8 cellular contexts compared by ENCODE assay signal in the genomic region with DNA sequence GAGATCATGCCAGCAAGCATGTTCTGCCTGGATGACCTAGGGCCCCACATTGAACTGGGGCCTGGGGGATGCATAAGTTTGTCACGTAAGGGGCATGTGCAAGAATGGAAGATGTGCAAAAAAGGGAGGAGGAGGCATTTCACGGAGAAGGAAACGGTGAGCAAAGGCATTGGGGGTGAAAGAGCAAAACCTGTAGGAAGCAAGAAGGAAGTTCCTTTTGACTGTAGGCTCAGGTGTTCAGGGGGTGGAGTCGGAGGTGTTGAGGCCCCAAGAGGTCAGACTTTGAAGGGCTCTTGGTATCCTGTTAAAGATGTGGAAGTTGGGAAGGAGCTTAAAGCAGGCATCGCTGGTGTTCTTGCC. TPM values are rescaled to one million over a fixed set of nuclear protein-coding genes. Genes with fewer than 3 reads are reported as not detected.
A peak's percentile ranks its signal among the peaks of the same experiment; 100 is the strongest.
DNase-seq lines count a peak whose midpoint lies in the region; ATAC-seq, FAIRE-seq and TF ChIP-seq lines count a peak whose summit lies in the region.

No MANE protein-coding gene starts in this region.

- no peak overlapping the region for H3K23ac ChIP-seq in mesendoderm (ENCODE audit: low read length)

- in situ Hi-C loops in K562 (cut with MboI) = no loop called here

- FAIRE-seq in GM19239 (lab: Jason Lieb, UNC) = peak; percentile 39
- FAIRE-seq in K562 (lab: Jason Lieb, UNC) = peak; percentile 56

- peak; percentile 5 for ATAC-seq in HG03342 (IDR thresholded peaks at IDR 0.05; ENCODE audit: unreplicated experiment)
- ATAC-seq in K562 = no peak
- ATAC-seq in GM18867 (IDR thresholded peaks at IDR 0.05; ENCODE audit: unreplicated experiment) = no peak

- H3K79me1 ChIP-seq in mesendoderm (ENCODE audit: low read length) = peaks cover 13% of the 10 kb centered on the region

- H2BK5ac ChIP-seq in mesendoderm (ENCODE audit: low read length) = no peak overlapping the region

- H3K4me3 ChIP-seq in K562 = peak overlapping the region; percentile 63
- peak overlapping the region; percentile 59 for H3K4me3 ChIP-seq in mesendoderm (ENCODE audit: low read length)

- H2BK15ac ChIP-seq in mesendoderm (replicated peaks; ENCODE audit: low read depth) = no peak overlapping the region

- H2AFZ ChIP-seq in K562 (ENCODE audit: low read depth, low read length) = peak overlapping the region; percentile 94

- no peak overlapping the region for H3K4ac ChIP-seq in mesendoderm (ENCODE audit: low read depth, low read length)

- H3K9me3 ChIP-seq in K562 (replicated peaks; ENCODE audit: control insufficient read depth, insufficient read depth, low read depth, low read length) = no peaks in the 10 kb centered on the region

- POLR2A ChIA-PET in K562 (lab: Yijun Ruan, JAX) = interaction anchor here (0.7 to 1.5 kb wide), 4 partner anchors 14 to 57 kb away, joined by 3 to 6 read pairs (median 4); no protein-coding TSS in a partner anchor

- TF ChIP-seq RAD21 in K562 (CRISPR knock-in tag; conservative IDR thresholded peaks at IDR 0.05 in 1 of 2, IDR thresholded peaks at IDR 0.05 in 1 of 2) = no peak

- H3K79me2 ChIP-seq in K562 (ENCODE audit: control insufficient read depth, insufficient read depth, low read length) (peaks cover 18% of the 10 kb centered on the region), mesendoderm (ENCODE audit: control insufficient read depth, insufficient read depth, low read length) (no peaks in the 10 kb centered on the region)

- no peak overlapping the region for H2AK5ac ChIP-seq in mesendoderm (ENCODE audit: low read length)

- no peak for TF ChIP-seq EP300 in K562 (IDR thresholded peaks at IDR 0.05; ENCODE audit: low read length)

- no TSS peak for BruUV-seq in K562 (replicated peaks; lab: Mats Ljungman, UMichigan)

- H3K27me3 ChIP-seq in K562 (ENCODE audit: control insufficient read depth in 2 of 2, insufficient read depth in 2 of 2, low read length in 2 of 2) = no peaks in the 10 kb centered on the region
- no peaks in the 10 kb centered on the region for H3K27me3 ChIP-seq in mesendoderm (ENCODE audit: insufficient read depth, low read length, poor library complexity)

- no peak for TF ChIP-seq CTCF in K562 (IDR thresholded peaks at IDR 0.05 in 2 of 3, conservative IDR thresholded peaks at IDR 0.05 in 1 of 3; ENCODE audit: insufficient read depth in 2 of 3, low read depth in 1 of 3, low read length in 3 of 3)

- H2BK120ac ChIP-seq in mesendoderm (ENCODE audit: low read depth, low read length) = no peak overlapping the region

- no peaks in the 10 kb centered on the region for H3K9me1 ChIP-seq in K562 (ENCODE audit: control insufficient read depth, insufficient read depth, low read length)

- no peaks in the 10 kb centered on the region for H4K20me1 ChIP-seq in K562 (replicated peaks; ENCODE audit: control insufficient read depth, insufficient read depth, low read length)

- no peak overlapping the region for H3K18ac ChIP-seq in mesendoderm (ENCODE audit: low read length)

- H3K36me3 ChIP-seq in K562 (ENCODE audit: control insufficient read depth, insufficient read depth, low read length) = no peaks in the 10 kb centered on the region
- H3K36me3 ChIP-seq in mesendoderm (ENCODE audit: control insufficient read depth, insufficient read depth, low read length) = no peaks in the 10 kb centered on the region

- no peak for TF ChIP-seq POLR2A in K562 (conservative IDR thresholded peaks at IDR 0.05)

- DNase-seq in GM19239 (ENCODE audit: insufficient read length, low spot score) (no peak), K562 (ENCODE audit: extremely low read depth in 1 of 4, low spot score in 3 of 4) (peak in 1 of 4 experiments; percentile 16), mesendoderm (peak; percentile 50), amniotic stem cell (lab: John Stamatoyannopoulos, UW) (no peak), GM03348 (ENCODE audit: low spot score) (no peak)
- no peak for DNase-seq in activated CD8-positive, alpha-beta memory T cell treated with anti-CD3 and anti-CD28 coated beads, Interleukin-2, amount 50 U/mL, for 48 hours

- no peak overlapping the region for H4K8ac ChIP-seq in mesendoderm (ENCODE audit: low read depth, low read length)

- H4K5ac ChIP-seq in mesendoderm (ENCODE audit: low read length) = no peak overlapping the region

- CTCF ChIA-PET in K562 (lab: Yijun Ruan, JAX; ENCODE audit: low intra/inter-chr PET ratio) = no interaction called here

- H3K9ac ChIP-seq in K562 (ENCODE audit: insufficient read depth in 1 of 2, low read depth in 2 of 2, low read length in 2 of 2) (peak overlapping the region; percentile 72 to 95), mesendoderm (ENCODE audit: low read length) (peak overlapping the region; percentile 89)

- intact Hi-C loops in K562 (cut with micrococcal nuclease) = loop anchor here (2.0 kb wide), 1 partner anchor 19 kb away; no protein-coding TSS in a partner anchor

- H3K4me1 ChIP-seq in K562 (replicated peaks in 1 of 2; ENCODE audit: control insufficient read depth in 2 of 2, insufficient read depth in 2 of 2, low read length in 2 of 2) (peaks cover 15 to 23% of the 10 kb centered on the region in 2 experiments), mesendoderm (ENCODE audit: control insufficient read depth, low read depth, low read length) (peaks cover 7% of the 10 kb centered on the region)

- WGBS in K562 (ENCODE audit: insufficient coverage, low coverage, missing lambda C conversion rate) = 47% methylated on average over 5 of the region's 5 CpGs
- WGBS in mesendoderm (ENCODE audit: extremely low coverage, insufficient coverage, low lambda C conversion rate) = no CpG with 5 or more reads among the region's 5 CpGs

- H3K4me2 ChIP-seq in K562 (ENCODE audit: insufficient read depth, low read length) (peak overlapping the region; percentile 96), mesendoderm (ENCODE audit: low read length) (peak overlapping the region; percentile 96)

- H3K27ac ChIP-seq in K562 (ENCODE audit: extremely low read depth, low read depth, low read length) (peak overlapping the region; percentile 76), mesendoderm (ENCODE audit: low read depth, low read length) (peak overlapping the region; percentile 81)

- H3K56ac ChIP-seq in mesendoderm (ENCODE audit: low read length) = peak overlapping the region; percentile 96

TF ChIP-seq in K562, 482 proteins besides CTCF, POLR2A, EP300 and RAD21 (continues in another document):
- TF ChIP-seq ETV5 (CRISPR knock-in tag; IDR thresholded peaks at IDR 0.05; ENCODE audit: low read depth) = no peak
- no peak for TF ChIP-seq ZNF57 (CRISPR knock-in tag; IDR thresholded peaks at IDR 0.05)
- TF ChIP-seq MYC (IDR thresholded peaks at IDR 0.05; ENCODE audit: low read depth, low read length) = no peak
- TF ChIP-seq MYC (CRISPR knock-in tag; IDR thresholded peaks at IDR 0.05; ENCODE audit: borderline replicate concordance, low read depth) = no peak
- no peak for TF ChIP-seq ZBTB8A (IDR thresholded peaks at IDR 0.05; ENCODE audit: partially characterized antibody)
- TF ChIP-seq POLR2AphosphoS2 (IDR thresholded peaks at IDR 0.05; ENCODE audit: low read length) = no peak

RNA-seq across cellular contexts. Expression of a gene that starts 0.6 kb away (rescaled TPM):
- 31.3 and 49.9 TPM in 2 replicates for total RNA-seq in K562 (2011; cell fraction: chromatin; rRNA removed; ENCODE audit: low replicate concordance)
- 18.7 and 26.6 TPM in 2 replicates for total RNA-seq in K562 (2011; cell fraction: nucleolus; rRNA removed)
- 35.0 and 62.6 TPM in 2 replicates for total RNA-seq in K562 (2011; cell fraction: nucleoplasm; rRNA removed)
- total RNA-seq in K562 (2014; rRNA removed) (17.8 and 17.9 TPM in 2 replicates), K562 (2014; rRNA removed; fragmentation: Illumina TruSeq; extraction: Trizol) (19.3 and 20.0 TPM in 2 replicates), K562 (2015; rRNA removed; fragmentation: Illumina TruSeq; extraction: Trizol) (25.8 TPM in 2 replicates), K562 (2021) (16.6 and 18.4 TPM in 2 replicates)
- polyA plus RNA-seq in K562 (2011; rRNA removed) (17.3 and 21.0 TPM in 2 replicates), K562 (2014; fragmentation: Illumina TruSeq; extraction: Trizol) (16.9 and 18.9 TPM in 2 replicates), K562 (2014; fragmentation: Nextera tagmentation; extraction: Ambion mirVana) (1 to 10 TPM; 6.1 to 8.8 TPM), K562 (2014; rRNA removed) (10.1 and 14.9 TPM in 2 replicates)
- polyA plus RNA-seq in K562 (2011; cell fraction: cytosol; rRNA removed) = 5.9 and 9.0 TPM in 2 replicates
- polyA plus RNA-seq in K562 (2011; cell fraction: nucleus; rRNA removed) = 10.3 and 14.5 TPM in 2 replicates
- 14.0 and 25.8 TPM in 2 replicates for polyA plus RNA-seq in K562 (2012)
- polyA minus RNA-seq in K562 (2011; rRNA and poly(A)+ RNA removed) = 47.7 and 52.6 TPM in 2 replicates
- 10.3 and 19.3 TPM in 2 replicates for polyA minus RNA-seq in K562 (2011; cell fraction: cytosol; rRNA and poly(A)+ RNA removed)
- 16.0 and 24.0 TPM in 2 replicates for polyA minus RNA-seq in K562 (2011; cell fraction: nucleus; rRNA and poly(A)+ RNA removed)
- 16.2 TPM for polyA plus RNA-seq in mesendoderm (2013, experiment 1 of 2)
- 16.6 TPM for polyA plus RNA-seq in mesendoderm (2013, experiment 2 of 2)

RNA-seq across cellular contexts. Expression of a gene that starts 37.3 kb away (rescaled TPM):
- 1.3 and 1.8 TPM in 2 replicates for total RNA-seq in K562 (2011; cell fraction: chromatin; rRNA removed; ENCODE audit: low replicate concordance)
- 0.50 and 0.66 TPM in 2 replicates for total RNA-seq in K562 (2011; cell fraction: nucleolus; rRNA removed)
- 1.5 and 5.1 TPM in 2 replicates for total RNA-seq in K562 (2011; cell fraction: nucleoplasm; rRNA removed)
- total RNA-seq in K562 (2014; rRNA removed) (3.6 and 3.7 TPM in 2 replicates), K562 (2014; rRNA removed; fragmentation: Illumina TruSeq; extraction: Trizol) (6.4 and 7.4 TPM in 2 replicates), K562 (2015; rRNA removed; fragmentation: Illumina TruSeq; extraction: Trizol) (12.0 and 15.6 TPM in 2 replicates), K562 (2021) (3.7 and 4.8 TPM in 2 replicates)
- polyA plus RNA-seq in K562 (2011; rRNA removed) (0.38 and 4.8 TPM in 2 replicates), K562 (2014; fragmentation: Illumina TruSeq; extraction: Trizol) (5.5 and 6.9 TPM in 2 replicates), K562 (2014; fragmentation: Nextera tagmentation; extraction: Ambion mirVana) (10 to 100 TPM; 11.8 to 12.4 TPM), K562 (2014; rRNA removed) (5.0 and 5.9 TPM in 2 replicates)
- 1.2 TPM in 1 of 2 replicates, not detected in the other for polyA plus RNA-seq in K562 (2011; cell fraction: cytosol; rRNA removed)
- polyA plus RNA-seq in K562 (2011; cell fraction: nucleus; rRNA removed) = 0.07 and 1.3 TPM in 2 replicates
- 15.5 and 15.6 TPM in 2 replicates for polyA plus RNA-seq in K562 (2012)
- 0.27 and 3.5 TPM in 2 replicates for polyA minus RNA-seq in K562 (2011; rRNA and poly(A)+ RNA removed)
- polyA minus RNA-seq in K562 (2011; cell fraction: cytosol; rRNA and poly(A)+ RNA removed) = 1.0 TPM in 1 of 2 replicates, not detected in the other
- polyA minus RNA-seq in K562 (2011; cell fraction: nucleus; rRNA and poly(A)+ RNA removed) = 0.56 and 0.81 TPM in 2 replicates
- 0.41 TPM for polyA plus RNA-seq in mesendoderm (2013, experiment 1 of 2)
- polyA plus RNA-seq in mesendoderm (2013, experiment 2 of 2) = 0.31 TPM
